ENCODE assay signal across 1 cellular context in genomic region chr20:62337558-62338293, GRCh38.
TF ChIP-seq lines count a peak whose summit lies in the region.

No MANE protein-coding gene starts in this region.

TF ChIP-seq in HepG2, 621 proteins besides CTCF, POLR2A, EP300 and RAD21:
- no peak for TF ChIP-seq TRIM24 (CRISPR knock-in tag; IDR thresholded peaks at IDR 0.05)
- TF ChIP-seq ZNF720 (CRISPR knock-in tag; IDR thresholded peaks at IDR 0.05) = no peak
- TF ChIP-seq, protein P1, sequence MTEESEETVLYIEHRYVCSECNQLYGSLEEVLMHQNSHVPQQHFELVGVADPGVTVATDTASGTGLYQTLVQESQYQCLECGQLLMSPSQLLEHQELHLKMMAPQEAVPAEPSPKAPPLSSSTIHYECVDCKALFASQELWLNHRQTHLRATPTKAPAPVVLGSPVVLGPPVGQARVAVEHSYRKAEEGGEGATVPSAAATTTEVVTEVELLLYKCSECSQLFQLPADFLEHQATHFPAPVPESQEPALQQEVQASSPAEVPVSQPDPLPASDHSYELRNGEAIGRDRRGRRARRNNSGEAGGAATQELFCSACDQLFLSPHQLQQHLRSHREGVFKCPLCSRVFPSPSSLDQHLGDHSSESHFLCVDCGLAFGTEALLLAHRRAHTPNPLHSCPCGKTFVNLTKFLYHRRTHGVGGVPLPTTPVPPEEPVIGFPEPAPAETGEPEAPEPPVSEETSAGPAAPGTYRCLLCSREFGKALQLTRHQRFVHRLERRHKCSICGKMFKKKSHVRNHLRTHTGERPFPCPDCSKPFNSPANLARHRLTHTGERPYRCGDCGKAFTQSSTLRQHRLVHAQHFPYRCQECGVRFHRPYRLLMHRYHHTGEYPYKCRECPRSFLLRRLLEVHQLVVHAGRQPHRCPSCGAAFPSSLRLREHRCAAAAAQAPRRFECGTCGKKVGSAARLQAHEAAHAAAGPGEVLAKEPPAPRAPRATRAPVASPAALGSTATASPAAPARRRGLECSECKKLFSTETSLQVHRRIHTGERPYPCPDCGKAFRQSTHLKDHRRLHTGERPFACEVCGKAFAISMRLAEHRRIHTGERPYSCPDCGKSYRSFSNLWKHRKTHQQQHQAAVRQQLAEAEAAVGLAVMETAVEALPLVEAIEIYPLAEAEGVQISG (CRISPR knock-in tag; IDR thresholded peaks at IDR 0.05) = no peak
- TF ChIP-seq SAFB2 (CRISPR knock-in tag; IDR thresholded peaks at IDR 0.05; ENCODE audit: borderline replicate concordance, low read depth) = no peak
- TF ChIP-seq ZNF780A (CRISPR knock-in tag; IDR thresholded peaks at IDR 0.05) = no peak
- no peak for TF ChIP-seq ZNF484 (CRISPR knock-in tag; IDR thresholded peaks at IDR 0.05; ENCODE audit: borderline replicate concordance, low read depth)
- TF ChIP-seq TP53 (CRISPR knock-in tag; conservative IDR thresholded peaks at IDR 0.05) = no peak
- TF ChIP-seq ZNF333 (CRISPR knock-in tag; IDR thresholded peaks at IDR 0.05; ENCODE audit: borderline replicate concordance) = no peak
- TF ChIP-seq HNRNPL (IDR thresholded peaks at IDR 0.05; ENCODE audit: low read depth, low read length) = 0 out of 2 replicates have a peak, but pooled peaks have one; percentile 20
- TF ChIP-seq CBFB (CRISPR knock-in tag; IDR thresholded peaks at IDR 0.05) = no peak
- peak; percentile 36 for TF ChIP-seq RBM22 (optimal IDR thresholded peaks at IDR 0.05; ENCODE audit: low read length)
- TF ChIP-seq, protein P2, sequence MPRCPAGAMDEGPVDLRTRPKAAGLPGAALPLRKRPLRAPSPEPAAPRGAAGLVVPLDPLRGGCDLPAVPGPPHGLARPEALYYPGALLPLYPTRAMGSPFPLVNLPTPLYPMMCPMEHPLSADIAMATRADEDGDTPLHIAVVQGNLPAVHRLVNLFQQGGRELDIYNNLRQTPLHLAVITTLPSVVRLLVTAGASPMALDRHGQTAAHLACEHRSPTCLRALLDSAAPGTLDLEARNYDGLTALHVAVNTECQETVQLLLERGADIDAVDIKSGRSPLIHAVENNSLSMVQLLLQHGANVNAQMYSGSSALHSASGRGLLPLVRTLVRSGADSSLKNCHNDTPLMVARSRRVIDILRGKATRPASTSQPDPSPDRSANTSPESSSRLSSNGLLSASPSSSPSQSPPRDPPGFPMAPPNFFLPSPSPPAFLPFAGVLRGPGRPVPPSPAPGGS (CRISPR knock-in tag; IDR thresholded peaks at IDR 0.05) = no peak
- TF ChIP-seq FOXK1 (CRISPR knock-in tag; IDR thresholded peaks at IDR 0.05; ENCODE audit: borderline replicate concordance, low read depth) = no peak
- TF ChIP-seq PITX1 (CRISPR knock-in tag; IDR thresholded peaks at IDR 0.05) = no peak
- TF ChIP-seq NR2F2 (IDR thresholded peaks at IDR 0.05; ENCODE audit: borderline replicate concordance, low read depth) = no peak
- TF ChIP-seq, protein P3, sequence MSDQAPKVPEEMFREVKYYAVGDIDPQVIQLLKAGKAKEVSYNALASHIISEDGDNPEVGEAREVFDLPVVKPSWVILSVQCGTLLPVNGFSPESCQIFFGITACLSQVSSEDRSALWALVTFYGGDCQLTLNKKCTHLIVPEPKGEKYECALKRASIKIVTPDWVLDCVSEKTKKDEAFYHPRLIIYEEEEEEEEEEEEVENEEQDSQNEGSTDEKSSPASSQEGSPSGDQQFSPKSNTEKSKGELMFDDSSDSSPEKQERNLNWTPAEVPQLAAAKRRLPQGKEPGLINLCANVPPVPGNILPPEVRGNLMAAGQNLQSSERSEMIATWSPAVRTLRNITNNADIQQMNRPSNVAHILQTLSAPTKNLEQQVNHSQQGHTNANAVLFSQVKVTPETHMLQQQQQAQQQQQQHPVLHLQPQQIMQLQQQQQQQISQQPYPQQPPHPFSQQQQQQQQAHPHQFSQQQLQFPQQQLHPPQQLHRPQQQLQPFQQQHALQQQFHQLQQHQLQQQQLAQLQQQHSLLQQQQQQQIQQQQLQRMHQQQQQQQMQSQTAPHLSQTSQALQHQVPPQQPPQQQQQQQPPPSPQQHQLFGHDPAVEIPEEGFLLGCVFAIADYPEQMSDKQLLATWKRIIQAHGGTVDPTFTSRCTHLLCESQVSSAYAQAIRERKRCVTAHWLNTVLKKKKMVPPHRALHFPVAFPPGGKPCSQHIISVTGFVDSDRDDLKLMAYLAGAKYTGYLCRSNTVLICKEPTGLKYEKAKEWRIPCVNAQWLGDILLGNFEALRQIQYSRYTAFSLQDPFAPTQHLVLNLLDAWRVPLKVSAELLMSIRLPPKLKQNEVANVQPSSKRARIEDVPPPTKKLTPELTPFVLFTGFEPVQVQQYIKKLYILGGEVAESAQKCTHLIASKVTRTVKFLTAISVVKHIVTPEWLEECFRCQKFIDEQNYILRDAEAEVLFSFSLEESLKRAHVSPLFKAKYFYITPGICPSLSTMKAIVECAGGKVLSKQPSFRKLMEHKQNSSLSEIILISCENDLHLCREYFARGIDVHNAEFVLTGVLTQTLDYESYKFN (CRISPR knock-in tag; conservative IDR thresholded peaks at IDR 0.05) = no peak
- peak; percentile 12; the same call in 1 of the 2 replicates for TF ChIP-seq ZSCAN21 (CRISPR knock-in tag; IDR thresholded peaks at IDR 0.05; ENCODE audit: borderline replicate concordance)
- no peak for TF ChIP-seq BHLHE40 (IDR thresholded peaks at IDR 0.05; ENCODE audit: low read length)
- peak; percentile 49 for TF ChIP-seq RBFOX2 (IDR thresholded peaks at IDR 0.05; ENCODE audit: low read depth, low read length)
- TF ChIP-seq HMG20B (CRISPR knock-in tag; conservative IDR thresholded peaks at IDR 0.05) = no peak
- TF ChIP-seq NPAS2 (CRISPR knock-in tag; IDR thresholded peaks at IDR 0.05; ENCODE audit: borderline replicate concordance) = no peak
- TF ChIP-seq ZNF782 (CRISPR knock-in tag; IDR thresholded peaks at IDR 0.05; ENCODE audit: borderline replicate concordance) = no peak
